In genomic region chr21:39562791-39563770, GRCh38 we compare ENCODE assay signal across 17 cellular contexts. TPM values are rescaled to one million over a fixed set of nuclear protein-coding genes. Genes with fewer than 3 reads are reported as not detected.
A peak's percentile ranks its signal among the peaks of the same experiment; 100 is the strongest.
DNase-seq lines count a peak whose midpoint lies in the region; ATAC-seq and TF ChIP-seq lines count a peak whose summit lies in the region.
"Had no signal": no experiment of that assay in that cellular context is flagged by ENCODE, and none has a peak within 500 bp of the region (broad histone marks: within the 10 kb centered on the region; RNA-seq: fewer than 3 reads in every experiment).

No MANE protein-coding gene starts in this region.

- H2AFZ ChIP-seq in HCT116 (ENCODE audit: low read depth, low read length, poor library complexity, severe bottlenecking) = no peak overlapping the region

- H3K9ac ChIP-seq in HCT116 (ENCODE audit: low read length) = no peak overlapping the region

- no peak overlapping the region for H3K27ac Mint-ChIP-seq in activated naive CD4-positive, alpha-beta T cell treated with anti-CD3 and anti-CD28 coated beads for 36 hours
- H3K27ac Mint-ChIP-seq: activated CD4-positive, alpha-beta T cell treated with anti-CD3 and anti-CD28 coated beads, Interleukin-2, amount 10 ng/mL, durations not matched to agents 24 days and 14 days; mesothelial cell of epicardium had no signal

- no peak overlapping the region for H3K4me3 Mint-ChIP-seq in activated naive CD4-positive, alpha-beta T cell treated with anti-CD3 and anti-CD28 coated beads for 36 hours
- H3K4me3 Mint-ChIP-seq: activated CD4-positive, alpha-beta T cell treated with anti-CD3 and anti-CD28 coated beads, Interleukin-2, amount 10 ng/mL, durations not matched to agents 24 days and 14 days; mesothelial cell of epicardium had no signal

- CTCF ChIA-PET in HCT116 (lab: Charles Lee) = no interaction called here
- CTCF ChIA-PET in activated naive CD4-positive, alpha-beta T cell treated with anti-CD3 and anti-CD28 coated beads for 36 hours (lab: Charles Lee) = no interaction called here
- CTCF ChIA-PET in A673 (lab: Charles Lee) = no interaction called here

- H3K4me1 ChIP-seq in HCT116 (ENCODE audit: control insufficient read depth in 1 of 2, insufficient read depth in 2 of 2, low read length in 2 of 2) = peaks cover 0 to 4% of the 10 kb centered on the region in 2 experiments; a peak in 1 of 4 replicates
- no peaks in the 10 kb centered on the region for H3K4me1 ChIP-seq in A673 (ENCODE audit: insufficient read depth, low read length, poor library complexity, severe bottlenecking)
- H3K4me1 ChIP-seq: SJSA1 had no signal

- H4K20me1 ChIP-seq in HCT116 (ENCODE audit: insufficient read depth) = no peaks in the 10 kb centered on the region

- H3K9me2 ChIP-seq in HCT116 (ENCODE audit: insufficient read depth) = no peaks in the 10 kb centered on the region

- intact Hi-C loops in HCT116 (cut with micrococcal nuclease) = no loop called here
- intact Hi-C loops in activated naive CD4-positive, alpha-beta T cell treated with anti-CD3 and anti-CD28 coated beads for 36 hours (cut with micrococcal nuclease) = no loop called here
- intact Hi-C loops in A673 (cut with micrococcal nuclease; ENCODE audit: unreplicated experiment) = no loop called here

- BruUV-seq in HCT116 (replicated peaks; lab: Mats Ljungman, UMichigan) (no TSS peak), A673 (replicated peaks; lab: Mats Ljungman, UMichigan) (no TSS peak)

- H3K4me2 ChIP-seq in HCT116 (ENCODE audit: low read length) = no peak overlapping the region

- H3K27ac ChIP-seq in HCT116 (ENCODE audit: low read depth, low read length) (no peak overlapping the region), layer of hippocampus (ENCODE audit: low read depth, low read length) (peak overlapping the region; percentile 3), A673 (ENCODE audit: low read depth, low read length, poor library complexity, severe bottlenecking) (no peak overlapping the region)
- H3K27ac ChIP-seq: SJSA1, thoracic aorta had no signal

- POLR2A ChIA-PET in HCT116 (lab: Charles Lee) (no interaction called here), A673 (lab: Charles Lee; ENCODE audit: low non-redundant PET) (no interaction called here)

- ATAC-seq in HCT116 = peak; percentile 50

- H3K9me3 ChIP-seq in HCT116 (ENCODE audit: control insufficient read depth in 1 of 2, insufficient read depth in 1 of 2, low read depth in 1 of 2, low read length in 2 of 2) (no peaks in the 10 kb centered on the region), A673 (ENCODE audit: low read depth, low read length, poor library complexity, severe bottlenecking) (no peaks in the 10 kb centered on the region)
- H3K9me3 ChIP-seq: SJSA1, thoracic aorta had no signal

- H3K9me3 Mint-ChIP-seq in activated naive CD4-positive, alpha-beta T cell treated with anti-CD3 and anti-CD28 coated beads for 36 hours = no peaks in the 10 kb centered on the region
- H3K9me3 Mint-ChIP-seq: activated CD4-positive, alpha-beta T cell treated with anti-CD3 and anti-CD28 coated beads, Interleukin-2, amount 10 ng/mL, durations not matched to agents 24 days and 14 days had no signal

- no peaks in the 10 kb centered on the region for H3K79me2 ChIP-seq in HCT116 (ENCODE audit: insufficient read depth, low read length)

- H3K27me3 Mint-ChIP-seq in activated naive CD4-positive, alpha-beta T cell treated with anti-CD3 and anti-CD28 coated beads for 36 hours (ENCODE audit: low read depth) = peaks cover 2% of the 10 kb centered on the region
- H3K27me3 Mint-ChIP-seq: activated CD4-positive, alpha-beta T cell treated with anti-CD3 and anti-CD28 coated beads, Interleukin-2, amount 10 ng/mL, durations not matched to agents 24 days and 14 days had no signal

- H3K36me3 ChIP-seq in HCT116 (ENCODE audit: control insufficient read depth in 1 of 2, insufficient read depth in 2 of 2, low read length in 2 of 2) = no peaks in the 10 kb centered on the region
- no peaks in the 10 kb centered on the region for H3K36me3 ChIP-seq in A673 (ENCODE audit: insufficient read depth, low read length, poor library complexity, severe bottlenecking)
- H3K36me3 ChIP-seq: SJSA1, thoracic aorta had no signal

- RAD21 ChIA-PET in HCT116 (lab: Charles Lee; ENCODE audit: low non-redundant PET in 1 of 2, low total read pairs in 2 of 2, uncharacterized antibody in 2 of 2, unreplicated experiment in 2 of 2) = no interaction called here

- no peak for TF ChIP-seq POLR2A in HCT116 (IDR thresholded peaks at IDR 0.05; ENCODE audit: borderline replicate concordance, extremely low read depth, insufficient read depth, insufficient read length)

- H3K4me3 ChIP-seq in HCT116 (replicated peaks in 1 of 2; ENCODE audit: low read depth in 1 of 2, low read length in 2 of 2) (no peak overlapping the region), A673 (ENCODE audit: low read depth, low read length, poor library complexity, severe bottlenecking) (no peak overlapping the region)
- H3K4me3 ChIP-seq: SJSA1, thoracic aorta had no signal

- no peaks in the 10 kb centered on the region for H3K36me3 Mint-ChIP-seq in activated naive CD4-positive, alpha-beta T cell treated with anti-CD3 and anti-CD28 coated beads for 36 hours (ENCODE audit: low read depth)
- H3K36me3 Mint-ChIP-seq: mesothelial cell of epicardium had no signal

- 0 out of 2 replicates have a peak, but pooled peaks have one; percentile 9 for TF ChIP-seq RAD21 in HCT116 (IDR thresholded peaks at IDR 0.05; ENCODE audit: low read depth)

- H3K27me3 ChIP-seq in HCT116 (ENCODE audit: insufficient read depth, low read length) (no peaks in the 10 kb centered on the region), layer of hippocampus (ENCODE audit: control insufficient read depth, insufficient read depth, low read length) (no peaks in the 10 kb centered on the region), A673 (replicated peaks; ENCODE audit: insufficient read depth, low read depth, low read length, poor library complexity) (no peaks in the 10 kb centered on the region)
- H3K27me3 ChIP-seq: SJSA1 had no signal

- H3K4me1 Mint-ChIP-seq in activated naive CD4-positive, alpha-beta T cell treated with anti-CD3 and anti-CD28 coated beads for 36 hours (ENCODE audit: low read depth) = no peaks in the 10 kb centered on the region
- H3K4me1 Mint-ChIP-seq: activated CD4-positive, alpha-beta T cell treated with anti-CD3 and anti-CD28 coated beads, Interleukin-2, amount 10 ng/mL, durations not matched to agents 24 days and 14 days; mesothelial cell of epicardium had no signal

- TF ChIP-seq CTCF in HCT116 (IDR thresholded peaks at IDR 0.05 in 2 of 3, conservative IDR thresholded peaks at IDR 0.05 in 1 of 3; ENCODE audit: borderline replicate concordance in 1 of 3, insufficient read depth in 1 of 3, low read depth in 2 of 3, low read length in 2 of 3) = no peak
- no peak for TF ChIP-seq CTCF in A673 (conservative IDR thresholded peaks at IDR 0.05; ENCODE audit: low read depth, low read length)

- DNase-seq in D341Med (ENCODE audit: low spot score) = peak; percentile 49
- no peak for DNase-seq in HCT116 (ENCODE audit: low read depth, low spot score)
- DNase-seq in NCI-H82 (lab: John Stamatoyannopoulos, UW) = peak; percentile 90
- DNase-seq in activated naive CD4-positive, alpha-beta T cell treated with anti-CD3 and anti-CD28 coated beads for 36 hours = no peak
- no peak for DNase-seq in A673 (ENCODE audit: low spot score)
- no peak for DNase-seq in stimulated activated CD4-positive, alpha-beta T cell treated with anti-CD3 and anti-CD28 coated beads, Interleukin-12 subunit alpha, Interleukin-12 subunit beta, amount 100 ng/mL, for 4 hours
- DNase-seq: activated CD4-positive, alpha-beta T cell treated with anti-CD3 and anti-CD28 coated beads, Interleukin-2, amount 10 ng/mL, durations not matched to agents 24 days and 14 days; activated naive CD4-positive, alpha-beta T cell treated with Interleukin-2 at 50 U/mL for 16 hours; DMS53; kidney; NCI-H2171; T1000 had no signal

TF ChIP-seq in HCT116, 20 proteins besides CTCF, POLR2A, EP300 and RAD21:
- TF ChIP-seq ATF3 (IDR thresholded peaks at IDR 0.05) = no peak
- TF ChIP-seq ELF1 (IDR thresholded peaks at IDR 0.05; ENCODE audit: borderline replicate concordance, low read depth) = no peak
- no peak for TF ChIP-seq JUND (IDR thresholded peaks at IDR 0.05)
- no peak for TF ChIP-seq FOSL1 (IDR thresholded peaks at IDR 0.05; ENCODE audit: low read depth)
- no peak for TF ChIP-seq YY1 (IDR thresholded peaks at IDR 0.05; ENCODE audit: extremely low read depth, insufficient replicate concordance, low read depth, low read length)
- no peak for TF ChIP-seq EZH2phosphoT487 (IDR thresholded peaks at IDR 0.05; ENCODE audit: borderline replicate concordance)
- TF ChIP-seq POLR2AphosphoS5 (IDR thresholded peaks at IDR 0.05; ENCODE audit: low read depth, low read length) = no peak
- no peak for TF ChIP-seq CEBPB (IDR thresholded peaks at IDR 0.05; ENCODE audit: low read depth)
- no peak for TF ChIP-seq ZFX (IDR thresholded peaks at IDR 0.05)
- TF ChIP-seq ZBTB33 (IDR thresholded peaks at IDR 0.05; ENCODE audit: extremely low read depth, insufficient replicate concordance, low read length) = no peak

RNA-seq across cellular contexts. Expression of gene B3GALT5, which starts 49.7 kb away (rescaled TPM):
- 1.2 TPM for total RNA-seq in HCT116 (2021; ENCODE audit: unreplicated experiment)
- polyA plus RNA-seq in HCT116 (2012) = 0.79 and 1.0 TPM in 2 replicates
- total RNA-seq in activated naive CD4-positive, alpha-beta T cell treated with anti-CD3 and anti-CD28 coated beads for 36 hours = not detected
- 0.32 and 0.33 TPM in 2 replicates for total RNA-seq in A673 (2021)
- total RNA-seq: activated CD4-positive, alpha-beta T cell treated with anti-CD3 and anti-CD28 coated beads, Interleukin-2, amount 10 ng/mL, durations not matched to agents 24 days and 14 days; dermis microvascular lymphatic vessel endothelial cell had no signal

Comparison
In these comparisons a context has a peak if more than half of its experiments do, and no peak if none do; other contexts are left out.
1. DNase-seq: peak in D341Med (single experiment) and NCI-H82 (single experiment); none in HCT116 (single experiment), activated naive CD4-positive, alpha-beta T cell treated with anti-CD3 and anti-CD28 coated beads for 36 hours (single experiment), A673 (single experiment) and stimulated activated CD4-positive, alpha-beta T cell treated with anti-CD3 and anti-CD28 coated beads, Interleukin-12 subunit alpha, Interleukin-12 subunit beta, amount 100 ng/mL, for 4 hours (single experiment).